Comparison of ENCODE assay signal across 10 cellular contexts in genomic region chr2:135962401-135963138, GRCh38. TPM values are rescaled to one million over a fixed set of nuclear protein-coding genes. Genes with fewer than 3 reads are reported as not detected.
DNase-seq lines count a peak whose midpoint lies in the region; ATAC-seq and TF ChIP-seq lines count a peak whose summit lies in the region.
"Had no signal": no experiment of that assay in that cellular context is flagged by ENCODE, and none has a peak within 500 bp of the region (broad histone marks: within the 10 kb centered on the region; RNA-seq: fewer than 3 reads in every experiment).

No MANE protein-coding gene starts in this region.

- no peak overlapping the region for H3K4me3 ChIP-seq in Caco-2 (ENCODE audit: low read depth, low read length)
- H3K4me3 ChIP-seq: A549 had no signal

- DNase-seq in activated CD4-positive, CD25-positive, alpha-beta regulatory T cell (lab: John Stamatoyannopoulos, UW) = no peak
- DNase-seq in activated CD8-positive, alpha-beta T cell treated with anti-CD3 and anti-CD28 coated beads for 36 hours = no peak
- no peak for DNase-seq in neural crest cell (ENCODE audit: low read depth, low spot score)
- DNase-seq in Caco-2 = no peak
- DNase-seq in NCI-H2171 treated with DMSO at 0.1 percent for 48 hours (lab: John Stamatoyannopoulos, UW) = no peak
- DNase-seq: NCI-H2171 had no signal

- ATAC-seq in activated CD4-positive, CD25-positive, alpha-beta regulatory T cell treated with anti-CD3 and anti-CD28 coated beads, Interleukin-2, amount 50 U/mL, for 24 hours = peak; percentile 38 to 48
- peak; percentile 73 for ATAC-seq in HG03095 (IDR thresholded peaks at IDR 0.05; ENCODE audit: unreplicated experiment)
- peak; percentile 78 for ATAC-seq in activated CD8-positive, alpha-beta T cell treated with anti-CD3 and anti-CD28 coated beads for 36 hours
- ATAC-seq in SK-N-SH treated with all-trans-retinoic acid at 6 μM for 48 hours = no peak
- ATAC-seq: A549 had no signal

- BruUV-seq in Caco-2 (replicated peaks; lab: Mats Ljungman, UMichigan) = no TSS peak

- H3K36me3 ChIP-seq in Caco-2 (ENCODE audit: control insufficient read depth, insufficient read depth, low read length) = peaks cover 3% of the 10 kb centered on the region

- no peaks in the 10 kb centered on the region for H3K4me1 ChIP-seq in Caco-2

- H3K27ac Mint-ChIP-seq in activated CD8-positive, alpha-beta T cell treated with anti-CD3 and anti-CD28 coated beads for 36 hours = peak overlapping the region; percentile 84
- peak overlapping the region; percentile 8 for H3K27ac Mint-ChIP-seq in neural crest cell (ENCODE audit: unreplicated experiment)
- H3K27ac Mint-ChIP-seq in Caco-2 (ENCODE audit: unreplicated experiment) = no peak overlapping the region

- no peaks in the 10 kb centered on the region for H3K27me3 ChIP-seq in Caco-2 (replicated peaks; ENCODE audit: control insufficient read depth, insufficient read depth, low read length)

- no peaks in the 10 kb centered on the region for H3K27me3 Mint-ChIP-seq in activated CD8-positive, alpha-beta T cell treated with anti-CD3 and anti-CD28 coated beads for 36 hours
- H3K27me3 Mint-ChIP-seq in neural crest cell (ENCODE audit: low read depth) (no peaks in the 10 kb centered on the region), Caco-2 (ENCODE audit: insufficient read depth, unreplicated experiment) (no peaks in the 10 kb centered on the region)

- POLR2A ChIA-PET in activated CD8-positive, alpha-beta T cell treated with anti-CD3 and anti-CD28 coated beads for 36 hours (lab: Charles Lee) = interaction anchor here (1.5 to 1.6 kb wide), 2 partner anchors 23 to 35 kb away, joined by 3 to 4 read pairs; partner anchors contain the start of gene DARS1
- POLR2A ChIA-PET in Caco-2 (lab: Charles Lee) = interaction anchor here (0.6 kb wide), 1 partner anchor 70 kb away, joined by 3 read pairs; no protein-coding TSS in a partner anchor

- H3K9me3 ChIP-seq in Caco-2 = no peaks in the 10 kb centered on the region
- H3K9me3 ChIP-seq: A549 had no signal

- H3K36me3 Mint-ChIP-seq in activated CD8-positive, alpha-beta T cell treated with anti-CD3 and anti-CD28 coated beads for 36 hours (ENCODE audit: low read depth) = peaks cover 54% of the 10 kb centered on the region
- H3K36me3 Mint-ChIP-seq in neural crest cell (ENCODE audit: low read depth) = peaks cover 4% of the 10 kb centered on the region
- H3K36me3 Mint-ChIP-seq in Caco-2 (ENCODE audit: insufficient read depth, unreplicated experiment) = peaks cover 18% of the 10 kb centered on the region

- peak overlapping the region; percentile 35 for H3K4me3 Mint-ChIP-seq in activated CD8-positive, alpha-beta T cell treated with anti-CD3 and anti-CD28 coated beads for 36 hours
- H3K4me3 Mint-ChIP-seq in neural crest cell (no peak overlapping the region), Caco-2 (ENCODE audit: unreplicated experiment) (no peak overlapping the region)

- intact Hi-C loops in activated CD8-positive, alpha-beta T cell treated with anti-CD3 and anti-CD28 coated beads for 36 hours (cut with micrococcal nuclease) = no loop called here
- intact Hi-C loops in Caco-2 (cut with micrococcal nuclease; ENCODE audit: unreplicated experiment) = no loop called here

- CTCF ChIA-PET in activated CD8-positive, alpha-beta T cell treated with anti-CD3 and anti-CD28 coated beads for 36 hours (lab: Charles Lee) = interaction anchor here (1.1 kb wide), 1 partner anchor 91 kb away, joined by 3 read pairs; no protein-coding TSS in a partner anchor
- CTCF ChIA-PET in Caco-2 (lab: Charles Lee) = no interaction called here

- H3K4me1 Mint-ChIP-seq in activated CD8-positive, alpha-beta T cell treated with anti-CD3 and anti-CD28 coated beads for 36 hours (ENCODE audit: low read depth) = peaks cover 54% of the 10 kb centered on the region
- H3K4me1 Mint-ChIP-seq in neural crest cell (peaks cover 34% of the 10 kb centered on the region), Caco-2 (ENCODE audit: low read depth, unreplicated experiment) (no peaks in the 10 kb centered on the region)

- no peak for TF ChIP-seq CTCF in activated CD8-positive, alpha-beta T cell treated with anti-CD3 and anti-CD28 coated beads for 36 hours (IDR thresholded peaks at IDR 0.05)
- TF ChIP-seq CTCF in neural crest cell (conservative IDR thresholded peaks at IDR 0.05) (no peak), Caco-2 (IDR thresholded peaks at IDR 0.05; ENCODE audit: insufficient read depth in 1 of 2, low read depth in 1 of 2, low read length in 1 of 2, severe bottlenecking in 1 of 2, unreplicated experiment in 1 of 2) (no peak)

- H3K9me3 Mint-ChIP-seq in activated CD8-positive, alpha-beta T cell treated with anti-CD3 and anti-CD28 coated beads for 36 hours = no peaks in the 10 kb centered on the region
- no peaks in the 10 kb centered on the region for H3K9me3 Mint-ChIP-seq in neural crest cell
- no peaks in the 10 kb centered on the region for H3K9me3 Mint-ChIP-seq in Caco-2 (ENCODE audit: unreplicated experiment)

TF ChIP-seq in SK-N-SH treated with all-trans-retinoic acid at 6 μM for 48 hours, 23 proteins besides CTCF, POLR2A, EP300 and RAD21 (continues in another document):
- TF ChIP-seq CSRNP3 (CRISPR knock-in tag; IDR thresholded peaks at IDR 0.05) = no peak
- no peak for TF ChIP-seq ZNF70 (CRISPR knock-in tag; IDR thresholded peaks at IDR 0.05)
- TF ChIP-seq CREB5 (CRISPR knock-in tag; IDR thresholded peaks at IDR 0.05; ENCODE audit: low read depth) = no peak
- no peak for TF ChIP-seq ZFP30 (CRISPR knock-in tag; IDR thresholded peaks at IDR 0.05)
- no peak for TF ChIP-seq ZNF8 (CRISPR knock-in tag; IDR thresholded peaks at IDR 0.05)
- TF ChIP-seq ESRRG (CRISPR knock-in tag; IDR thresholded peaks at IDR 0.05) = no peak
- no peak for TF ChIP-seq BACH2 (CRISPR knock-in tag; IDR thresholded peaks at IDR 0.05; ENCODE audit: borderline replicate concordance)
- no peak for TF ChIP-seq TOX (CRISPR knock-in tag; IDR thresholded peaks at IDR 0.05; ENCODE audit: borderline replicate concordance)
- no peak for TF ChIP-seq TCF4 (CRISPR knock-in tag; IDR thresholded peaks at IDR 0.05; ENCODE audit: borderline replicate concordance)
- TF ChIP-seq OSR1 (CRISPR knock-in tag; IDR thresholded peaks at IDR 0.05) = no peak
- no peak for TF ChIP-seq ZNF565 (CRISPR knock-in tag; conservative IDR thresholded peaks at IDR 0.05; ENCODE audit: low read depth)
- no peak for TF ChIP-seq CSDC2 (CRISPR knock-in tag; IDR thresholded peaks at IDR 0.05)
- no peak for TF ChIP-seq TSHZ2 (CRISPR knock-in tag; IDR thresholded peaks at IDR 0.05)
- TF ChIP-seq ARNTL (CRISPR knock-in tag; IDR thresholded peaks at IDR 0.05; ENCODE audit: borderline replicate concordance, low read depth) = no peak
- TF ChIP-seq ZC3H10 (CRISPR knock-in tag; IDR thresholded peaks at IDR 0.05) = no peak
- no peak for TF ChIP-seq RARB (CRISPR knock-in tag; IDR thresholded peaks at IDR 0.05)
- TF ChIP-seq GLIS3 (CRISPR knock-in tag; IDR thresholded peaks at IDR 0.05) = no peak
- TF ChIP-seq ISL1 (CRISPR knock-in tag; IDR thresholded peaks at IDR 0.05) = no peak

RNA-seq across cellular contexts. Expression of gene DARS1, which starts 22.9 kb away (rescaled TPM):
- 100 to 1,000 TPM; 210 to 211 TPM for total RNA-seq in activated CD8-positive, alpha-beta T cell treated with anti-CD3 and anti-CD28 coated beads for 36 hours
- 73.8 and 91.1 TPM in 2 replicates for total RNA-seq in neural crest cell
- 90.9 and 94.9 TPM in 2 replicates for total RNA-seq in Caco-2 (2022)
